ENCODE assay signal across 1 cellular context in the genomic region with DNA sequence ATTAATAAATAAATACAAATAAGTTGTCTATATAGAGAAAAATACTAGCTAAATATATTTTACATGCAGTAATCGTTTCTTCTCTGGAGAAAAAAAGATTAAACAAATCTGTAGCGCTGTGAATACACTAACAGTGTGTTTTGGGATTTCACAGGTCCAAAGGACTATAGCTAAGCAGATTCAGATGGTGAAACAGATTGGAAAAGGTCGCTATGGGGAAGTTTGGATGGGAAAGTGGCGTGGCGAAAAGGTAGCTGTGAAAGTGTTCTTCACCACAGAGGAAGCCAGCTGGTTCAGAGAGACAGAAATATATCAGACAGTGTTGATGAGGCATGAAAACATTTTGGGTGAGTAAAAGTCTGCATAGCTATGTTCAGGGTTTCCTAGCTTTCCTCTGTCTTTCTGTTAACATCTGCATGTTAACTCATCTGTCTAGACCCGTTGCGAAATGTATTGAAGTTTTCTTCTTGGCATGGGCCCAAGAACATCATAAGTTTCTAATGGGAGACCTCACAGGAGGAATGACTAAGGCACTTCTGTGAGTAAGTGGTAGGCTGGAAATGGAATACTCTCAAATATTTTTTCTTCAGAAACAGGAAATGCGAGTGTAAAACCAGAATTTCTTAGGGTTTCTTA.
TF ChIP-seq lines count a peak whose summit lies in the region.

No MANE protein-coding gene starts in this region.

TF ChIP-seq in K562, 482 proteins besides CTCF, POLR2A, EP300 and RAD21 (continued from another document):
- TF ChIP-seq CEBPG (CRISPR knock-in tag; IDR thresholded peaks at IDR 0.05) (peak; percentile 19; the same call in 1 of the 2 replicates), CEBPG (tag; conservative IDR thresholded peaks at IDR 0.05 in 1 of 2, IDR thresholded peaks at IDR 0.05 in 1 of 2) (peak; percentile 80 to 90), TAF7 (tag; IDR thresholded peaks at IDR 0.05) (no peak), BRD9 (IDR thresholded peaks at IDR 0.05; ENCODE audit: low read depth, partially characterized antibody) (no peak), MAFG (tag; conservative IDR thresholded peaks at IDR 0.05) (peak; percentile 25; the same call in 1 of the 2 replicates), ZBTB1 (CRISPR knock-in tag; IDR thresholded peaks at IDR 0.05; ENCODE audit: borderline replicate concordance, low read depth) (no peak), OTX1 (CRISPR knock-in tag; IDR thresholded peaks at IDR 0.05) (no peak), SIN3A (IDR thresholded peaks at IDR 0.05; ENCODE audit: borderline replicate concordance in 2 of 2, control insufficient read depth in 1 of 2, low read depth in 2 of 2, low read length in 2 of 2) (no peak), NFATC3 (IDR thresholded peaks at IDR 0.05) (no peak), GTF2F1 (IDR thresholded peaks at IDR 0.05; ENCODE audit: low read depth, low read length) (no peak), ZKSCAN3 (CRISPR knock-in tag; IDR thresholded peaks at IDR 0.05) (no peak), C11orf30 (IDR thresholded peaks at IDR 0.05; ENCODE audit: low read depth) (no peak), SMAD3 (CRISPR knock-in tag; conservative IDR thresholded peaks at IDR 0.05) (no peak), NFXL1 (CRISPR knock-in tag; IDR thresholded peaks at IDR 0.05) (no peak), BRCA1 (IDR thresholded peaks at IDR 0.05) (no peak), BRCA1 (CRISPR knock-in tag; IDR thresholded peaks at IDR 0.05) (no peak), ZNF12 (CRISPR knock-in tag; IDR thresholded peaks at IDR 0.05) (no peak), POLR2B (IDR thresholded peaks at IDR 0.05; ENCODE audit: low read depth, partially characterized antibody) (no peak), HDAC8 (tag; IDR thresholded peaks at IDR 0.05) (no peak), YBX1 (IDR thresholded peaks at IDR 0.05) (no peak), NFE2 (IDR thresholded peaks at IDR 0.05; ENCODE audit: low read depth) (peak; percentile 53), ELF1 (tag; IDR thresholded peaks at IDR 0.05) (no peak), SMAD4 (CRISPR knock-in tag; conservative IDR thresholded peaks at IDR 0.05) (peak; percentile 86), ZNF764 (CRISPR knock-in tag; IDR thresholded peaks at IDR 0.05; ENCODE audit: low read depth) (no peak), ZNF445 (CRISPR knock-in tag; IDR thresholded peaks at IDR 0.05; ENCODE audit: low read depth) (no peak)
- TF ChIP-seq, protein P1, sequence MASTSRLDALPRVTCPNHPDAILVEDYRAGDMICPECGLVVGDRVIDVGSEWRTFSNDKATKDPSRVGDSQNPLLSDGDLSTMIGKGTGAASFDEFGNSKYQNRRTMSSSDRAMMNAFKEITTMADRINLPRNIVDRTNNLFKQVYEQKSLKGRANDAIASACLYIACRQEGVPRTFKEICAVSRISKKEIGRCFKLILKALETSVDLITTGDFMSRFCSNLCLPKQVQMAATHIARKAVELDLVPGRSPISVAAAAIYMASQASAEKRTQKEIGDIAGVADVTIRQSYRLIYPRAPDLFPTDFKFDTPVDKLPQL (IDR thresholded peaks at IDR 0.05; ENCODE audit: extremely low read depth, insufficient read length) = no peak
- TF ChIP-seq, protein P2, sequence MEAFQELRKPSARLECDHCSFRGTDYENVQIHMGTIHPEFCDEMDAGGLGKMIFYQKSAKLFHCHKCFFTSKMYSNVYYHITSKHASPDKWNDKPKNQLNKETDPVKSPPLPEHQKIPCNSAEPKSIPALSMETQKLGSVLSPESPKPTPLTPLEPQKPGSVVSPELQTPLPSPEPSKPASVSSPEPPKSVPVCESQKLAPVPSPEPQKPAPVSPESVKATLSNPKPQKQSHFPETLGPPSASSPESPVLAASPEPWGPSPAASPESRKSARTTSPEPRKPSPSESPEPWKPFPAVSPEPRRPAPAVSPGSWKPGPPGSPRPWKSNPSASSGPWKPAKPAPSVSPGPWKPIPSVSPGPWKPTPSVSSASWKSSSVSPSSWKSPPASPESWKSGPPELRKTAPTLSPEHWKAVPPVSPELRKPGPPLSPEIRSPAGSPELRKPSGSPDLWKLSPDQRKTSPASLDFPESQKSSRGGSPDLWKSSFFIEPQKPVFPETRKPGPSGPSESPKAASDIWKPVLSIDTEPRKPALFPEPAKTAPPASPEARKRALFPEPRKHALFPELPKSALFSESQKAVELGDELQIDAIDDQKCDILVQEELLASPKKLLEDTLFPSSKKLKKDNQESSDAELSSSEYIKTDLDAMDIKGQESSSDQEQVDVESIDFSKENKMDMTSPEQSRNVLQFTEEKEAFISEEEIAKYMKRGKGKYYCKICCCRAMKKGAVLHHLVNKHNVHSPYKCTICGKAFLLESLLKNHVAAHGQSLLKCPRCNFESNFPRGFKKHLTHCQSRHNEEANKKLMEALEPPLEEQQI (IDR thresholded peaks at IDR 0.05) = no peak
- TF ChIP-seq, protein P3, sequence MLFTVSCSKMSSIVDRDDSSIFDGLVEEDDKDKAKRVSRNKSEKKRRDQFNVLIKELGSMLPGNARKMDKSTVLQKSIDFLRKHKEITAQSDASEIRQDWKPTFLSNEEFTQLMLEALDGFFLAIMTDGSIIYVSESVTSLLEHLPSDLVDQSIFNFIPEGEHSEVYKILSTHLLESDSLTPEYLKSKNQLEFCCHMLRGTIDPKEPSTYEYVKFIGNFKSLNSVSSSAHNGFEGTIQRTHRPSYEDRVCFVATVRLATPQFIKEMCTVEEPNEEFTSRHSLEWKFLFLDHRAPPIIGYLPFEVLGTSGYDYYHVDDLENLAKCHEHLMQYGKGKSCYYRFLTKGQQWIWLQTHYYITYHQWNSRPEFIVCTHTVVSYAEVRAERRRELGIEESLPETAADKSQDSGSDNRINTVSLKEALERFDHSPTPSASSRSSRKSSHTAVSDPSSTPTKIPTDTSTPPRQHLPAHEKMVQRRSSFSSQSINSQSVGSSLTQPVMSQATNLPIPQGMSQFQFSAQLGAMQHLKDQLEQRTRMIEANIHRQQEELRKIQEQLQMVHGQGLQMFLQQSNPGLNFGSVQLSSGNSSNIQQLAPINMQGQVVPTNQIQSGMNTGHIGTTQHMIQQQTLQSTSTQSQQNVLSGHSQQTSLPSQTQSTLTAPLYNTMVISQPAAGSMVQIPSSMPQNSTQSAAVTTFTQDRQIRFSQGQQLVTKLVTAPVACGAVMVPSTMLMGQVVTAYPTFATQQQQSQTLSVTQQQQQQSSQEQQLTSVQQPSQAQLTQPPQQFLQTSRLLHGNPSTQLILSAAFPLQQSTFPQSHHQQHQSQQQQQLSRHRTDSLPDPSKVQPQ (CRISPR knock-in tag; IDR thresholded peaks at IDR 0.05; ENCODE audit: borderline replicate concordance) = no peak
- TF ChIP-seq, protein P4, sequence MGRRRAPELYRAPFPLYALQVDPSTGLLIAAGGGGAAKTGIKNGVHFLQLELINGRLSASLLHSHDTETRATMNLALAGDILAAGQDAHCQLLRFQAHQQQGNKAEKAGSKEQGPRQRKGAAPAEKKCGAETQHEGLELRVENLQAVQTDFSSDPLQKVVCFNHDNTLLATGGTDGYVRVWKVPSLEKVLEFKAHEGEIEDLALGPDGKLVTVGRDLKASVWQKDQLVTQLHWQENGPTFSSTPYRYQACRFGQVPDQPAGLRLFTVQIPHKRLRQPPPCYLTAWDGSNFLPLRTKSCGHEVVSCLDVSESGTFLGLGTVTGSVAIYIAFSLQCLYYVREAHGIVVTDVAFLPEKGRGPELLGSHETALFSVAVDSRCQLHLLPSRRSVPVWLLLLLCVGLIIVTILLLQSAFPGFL (CRISPR knock-in tag; IDR thresholded peaks at IDR 0.05) = no peak
- TF ChIP-seq, protein P5, sequence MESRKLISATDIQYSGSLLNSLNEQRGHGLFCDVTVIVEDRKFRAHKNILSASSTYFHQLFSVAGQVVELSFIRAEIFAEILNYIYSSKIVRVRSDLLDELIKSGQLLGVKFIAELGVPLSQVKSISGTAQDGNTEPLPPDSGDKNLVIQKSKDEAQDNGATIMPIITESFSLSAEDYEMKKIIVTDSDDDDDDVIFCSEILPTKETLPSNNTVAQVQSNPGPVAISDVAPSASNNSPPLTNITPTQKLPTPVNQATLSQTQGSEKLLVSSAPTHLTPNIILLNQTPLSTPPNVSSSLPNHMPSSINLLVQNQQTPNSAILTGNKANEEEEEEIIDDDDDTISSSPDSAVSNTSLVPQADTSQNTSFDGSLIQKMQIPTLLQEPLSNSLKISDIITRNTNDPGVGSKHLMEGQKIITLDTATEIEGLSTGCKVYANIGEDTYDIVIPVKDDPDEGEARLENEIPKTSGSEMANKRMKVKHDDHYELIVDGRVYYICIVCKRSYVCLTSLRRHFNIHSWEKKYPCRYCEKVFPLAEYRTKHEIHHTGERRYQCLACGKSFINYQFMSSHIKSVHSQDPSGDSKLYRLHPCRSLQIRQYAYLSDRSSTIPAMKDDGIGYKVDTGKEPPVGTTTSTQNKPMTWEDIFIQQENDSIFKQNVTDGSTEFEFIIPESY (CRISPR knock-in tag; IDR thresholded peaks at IDR 0.05) = no peak
TF ChIP-seq in K562: peak in this region for 8.
